38 cellular contexts compared by ENCODE assay signal in genomic region chr1:47923513-47923912, GRCh38.
"Had no signal": no experiment of that assay in that cellular context is flagged by ENCODE, and none has a peak within 500 bp of the region (broad histone marks: within the 10 kb centered on the region; RNA-seq: fewer than 3 reads in every experiment).

No MANE protein-coding gene starts in this region.

- H3K27me3 Mint-ChIP-seq: brain had no signal

- FAIRE-seq: astrocyte, bronchial epithelial cell had no signal

- H3K9me3 Mint-ChIP-seq: activated naive CD4-positive, alpha-beta T cell treated with anti-CD3 and anti-CD28 coated beads for 36 hours; activated naive CD4-positive, alpha-beta T cell treated with anti-CD3 and anti-CD28 coated beads, Interleukin-2, amount 10 ng/mL, durations not matched to agents 7 days and 5 days; activated naive CD4-positive, alpha-beta T cell treated with anti-CD3 and anti-CD28 coated beads, Interleukin-2, amount 50 U/mL, for 24 hours; activated naive CD4-positive, alpha-beta T cell treated with anti-CD3 and anti-CD28 coated beads, Interleukin-2, amount 50 U/mL, for 72 hours; activated naive CD8-positive, alpha-beta T cell treated with anti-CD3 and anti-CD28 coated beads for 36 hours; activated naive CD8-positive, alpha-beta T cell treated with anti-CD3 and anti-CD28 coated beads, Interleukin-2, amount 10 ng/mL, durations not matched to agents 7 days and 5 days; activated naive CD8-positive, alpha-beta T cell treated with anti-CD3 and anti-CD28 coated beads, Interleukin-2, amount 50 U/mL, for 24 hours; activated T-cell treated with anti-CD3 and anti-CD28 coated beads, Interleukin-2, amount 50 U/mL, for 24 hours; activated T-cell treated with anti-CD3 and anti-CD28 coated beads, Interleukin-2, amount 50 U/mL, for 4 hours; activated T-cell treated with anti-CD3 and anti-CD28 coated beads, Interleukin-2, amount 50 U/mL, for 72 hours; activated T-helper 1 cell treated with anti-CD3 and anti-CD28 coated beads, Interleukin-12 subunit alpha, Interleukin-12 subunit beta, Interleukin-2, Interleukin-4 antibody, amounts not matched to agents 30 ng/mL and 10 ng/mL and 1 ng/mL, durations not matched to agents 14 hours and 24 hours and 36 hours; activated T-helper 17 cell treated with anti-CD3 and anti-CD28 coated beads, Interleukin-2, amount 50 U/mL, for 72 hours; activated T-helper 2 cell treated with anti-CD3 and anti-CD28 coated beads, Interferon-gamma antibody, Interleukin-2, Interleukin-4, amounts not matched to agents 10 μg/mL and 5 μg/mL and 100 μg/mL, durations not matched to agents 14 hours and 24 hours and 36 hours; brain; central memory CD8-positive, alpha-beta T cell had no signal

- H3K9me3 ChIP-seq: adrenal gland, ascending aorta, body of pancreas, breast epithelium had no signal

- ATAC-seq: activated naive CD4-positive, alpha-beta T cell treated with anti-CD3 and anti-CD28 coated beads, Interleukin-2, amount 50 U/mL, for 72 hours; activated naive CD8-positive, alpha-beta T cell treated with anti-CD3 and anti-CD28 coated beads, Interleukin-2, amount 50 U/mL, for 24 hours; activated T-cell treated with anti-CD3 and anti-CD28 coated beads, Interleukin-2, amount 50 U/mL, for 4 hours; activated T-cell treated with anti-CD3 and anti-CD28 coated beads, Interleukin-2, amount 50 U/mL, for 72 hours; activated T-helper 17 cell treated with anti-CD3 and anti-CD28 coated beads, Interleukin-2, amount 50 U/mL, for 72 hours; body of pancreas had no signal

- H3K4me3 ChIP-seq: adrenal gland, ascending aorta, body of pancreas, breast epithelium, cardiac muscle cell had no signal

- H3K27ac Mint-ChIP-seq: activated naive CD4-positive, alpha-beta T cell treated with anti-CD3 and anti-CD28 coated beads for 36 hours; activated naive CD4-positive, alpha-beta T cell treated with anti-CD3 and anti-CD28 coated beads, Interleukin-2, amount 10 ng/mL, durations not matched to agents 7 days and 5 days; activated naive CD4-positive, alpha-beta T cell treated with anti-CD3 and anti-CD28 coated beads, Interleukin-2, amount 50 U/mL, for 24 hours; activated naive CD4-positive, alpha-beta T cell treated with anti-CD3 and anti-CD28 coated beads, Interleukin-2, amount 50 U/mL, for 72 hours; activated naive CD8-positive, alpha-beta T cell; activated naive CD8-positive, alpha-beta T cell treated with anti-CD3 and anti-CD28 coated beads for 36 hours; activated naive CD8-positive, alpha-beta T cell treated with anti-CD3 and anti-CD28 coated beads, Interleukin-2, amount 10 ng/mL, durations not matched to agents 7 days and 5 days; activated naive CD8-positive, alpha-beta T cell treated with anti-CD3 and anti-CD28 coated beads, Interleukin-2, amount 50 U/mL, for 24 hours; activated T-cell treated with anti-CD3 and anti-CD28 coated beads, Interleukin-2, amount 50 U/mL, for 24 hours; activated T-cell treated with anti-CD3 and anti-CD28 coated beads, Interleukin-2, amount 50 U/mL, for 72 hours; activated T-helper 1 cell treated with anti-CD3 and anti-CD28 coated beads, Interleukin-12 subunit alpha, Interleukin-12 subunit beta, Interleukin-2, Interleukin-4 antibody, amounts not matched to agents 30 ng/mL and 10 ng/mL and 1 ng/mL, durations not matched to agents 14 hours and 24 hours and 36 hours; activated T-helper 17 cell treated with anti-CD3 and anti-CD28 coated beads, Interleukin-2, amount 50 U/mL, for 72 hours; activated T-helper 2 cell treated with anti-CD3 and anti-CD28 coated beads, Interferon-gamma antibody, Interleukin-2, Interleukin-4, amounts not matched to agents 10 μg/mL and 5 μg/mL and 100 μg/mL, durations not matched to agents 14 hours and 24 hours and 36 hours had no signal

- H3K4me1 Mint-ChIP-seq: activated naive CD4-positive, alpha-beta T cell treated with anti-CD3 and anti-CD28 coated beads, Interleukin-2, amount 10 ng/mL, durations not matched to agents 7 days and 5 days; activated naive CD4-positive, alpha-beta T cell treated with anti-CD3 and anti-CD28 coated beads, Interleukin-2, amount 50 U/mL, for 24 hours; activated naive CD8-positive, alpha-beta T cell treated with anti-CD3 and anti-CD28 coated beads for 36 hours; activated naive CD8-positive, alpha-beta T cell treated with anti-CD3 and anti-CD28 coated beads, Interleukin-2, amount 10 ng/mL, durations not matched to agents 7 days and 5 days; activated naive CD8-positive, alpha-beta T cell treated with anti-CD3 and anti-CD28 coated beads, Interleukin-2, amount 50 U/mL, for 24 hours; activated T-helper 17 cell treated with anti-CD3 and anti-CD28 coated beads, Interleukin-2, amount 50 U/mL, for 72 hours; central memory CD8-positive, alpha-beta T cell had no signal

- H3K36me3 ChIP-seq: adrenal gland, ascending aorta, brain microvascular endothelial cell, breast epithelium, cardiac muscle cell had no signal

- H3K4me3 Mint-ChIP-seq: activated naive CD4-positive, alpha-beta T cell treated with anti-CD3 and anti-CD28 coated beads for 36 hours; activated naive CD4-positive, alpha-beta T cell treated with anti-CD3 and anti-CD28 coated beads, Interleukin-2, amount 10 ng/mL, durations not matched to agents 7 days and 5 days; activated naive CD4-positive, alpha-beta T cell treated with anti-CD3 and anti-CD28 coated beads, Interleukin-2, amount 50 U/mL, for 24 hours; activated naive CD8-positive, alpha-beta T cell; activated naive CD8-positive, alpha-beta T cell treated with anti-CD3 and anti-CD28 coated beads for 36 hours; activated naive CD8-positive, alpha-beta T cell treated with anti-CD3 and anti-CD28 coated beads, Interleukin-2, amount 10 ng/mL, durations not matched to agents 7 days and 5 days; activated naive CD8-positive, alpha-beta T cell treated with anti-CD3 and anti-CD28 coated beads, Interleukin-2, amount 50 U/mL, for 24 hours; activated T-cell treated with anti-CD3 and anti-CD28 coated beads, Interleukin-2, amount 50 U/mL, for 24 hours; activated T-cell treated with anti-CD3 and anti-CD28 coated beads, Interleukin-2, amount 50 U/mL, for 4 hours; activated T-cell treated with anti-CD3 and anti-CD28 coated beads, Interleukin-2, amount 50 U/mL, for 72 hours; activated T-helper 1 cell treated with anti-CD3 and anti-CD28 coated beads, Interleukin-12 subunit alpha, Interleukin-12 subunit beta, Interleukin-2, Interleukin-4 antibody, amounts not matched to agents 30 ng/mL and 10 ng/mL and 1 ng/mL, durations not matched to agents 14 hours and 24 hours and 36 hours; activated T-helper 17 cell treated with anti-CD3 and anti-CD28 coated beads, Interleukin-2, amount 50 U/mL, for 72 hours; brain; central memory CD8-positive, alpha-beta T cell had no signal

- H3K27ac ChIP-seq: adrenal gland, ascending aorta, body of pancreas, brain microvascular endothelial cell, breast epithelium, cardiac muscle cell had no signal

- DNase-seq: activated effector memory CD4-positive, alpha-beta T cell treated with anti-CD3 and anti-CD28 coated beads, Interleukin-2, amount 50 U/mL, for 16 hours; activated effector memory CD4-positive, alpha-beta T cell treated with Interleukin-2 at 50 U/mL for 16 hours; activated gamma-delta T cell; activated gamma-delta T cell treated with Interleukin-2 at 50 U/mL for 16 hours; activated naive CD4-positive, alpha-beta T cell; activated naive CD4-positive, alpha-beta T cell treated with anti-CD3 and anti-CD28 coated beads for 36 hours; activated naive CD4-positive, alpha-beta T cell treated with anti-CD3 and anti-CD28 coated beads, Interleukin-2, amount 10 ng/mL, durations not matched to agents 7 days and 5 days; activated naive CD4-positive, alpha-beta T cell treated with anti-CD3 and anti-CD28 coated beads, Interleukin-2, amount 50 U/mL, for 16 hours; activated naive CD4-positive, alpha-beta T cell treated with Interleukin-2 at 50 U/mL for 16 hours; activated naive CD8-positive, alpha-beta T cell treated with anti-CD3 and anti-CD28 coated beads for 36 hours; activated naive CD8-positive, alpha-beta T cell treated with anti-CD3 and anti-CD28 coated beads, Interleukin-2, amount 10 ng/mL, durations not matched to agents 7 days and 5 days; activated naive CD8-positive, alpha-beta T cell treated with anti-CD3 and anti-CD28 coated beads, Interleukin-2, amount 50 U/mL, for 24 hours; activated T-cell treated with anti-CD3 and anti-CD28 coated beads, Interleukin-2, amount 50 U/mL, for 24 hours; activated T-cell treated with anti-CD3 and anti-CD28 coated beads, Interleukin-2, amount 50 U/mL, for 4 hours; activated T-cell treated with anti-CD3 and anti-CD28 coated beads, Interleukin-2, amount 50 U/mL, for 48 hours; activated T-cell treated with anti-CD3 and anti-CD28 coated beads, Interleukin-2, amount 50 U/mL, for 72 hours; adrenal gland; amniotic stem cell; amygdala; anterior cingulate cortex; body of pancreas; brain microvascular endothelial cell; caudate nucleus; central memory CD4-positive, alpha-beta T cell; cerebellar nuclear complex had no signal

- H3K27me3 ChIP-seq: adrenal gland, ascending aorta, body of pancreas, brain microvascular endothelial cell, breast epithelium, cardiac muscle cell had no signal

- H3K4me1 ChIP-seq: adrenal gland, breast epithelium had no signal

- H3K36me3 Mint-ChIP-seq: activated naive CD4-positive, alpha-beta T cell treated with anti-CD3 and anti-CD28 coated beads, Interleukin-2, amount 10 ng/mL, durations not matched to agents 7 days and 5 days; activated naive CD4-positive, alpha-beta T cell treated with anti-CD3 and anti-CD28 coated beads, Interleukin-2, amount 50 U/mL, for 24 hours; activated naive CD4-positive, alpha-beta T cell treated with anti-CD3 and anti-CD28 coated beads, Interleukin-2, amount 50 U/mL, for 72 hours; activated naive CD8-positive, alpha-beta T cell; activated naive CD8-positive, alpha-beta T cell treated with anti-CD3 and anti-CD28 coated beads for 36 hours; activated naive CD8-positive, alpha-beta T cell treated with anti-CD3 and anti-CD28 coated beads, Interleukin-2, amount 10 ng/mL, durations not matched to agents 7 days and 5 days; brain had no signal
